12 cellular contexts compared by ENCODE assay signal in the genomic region with DNA sequence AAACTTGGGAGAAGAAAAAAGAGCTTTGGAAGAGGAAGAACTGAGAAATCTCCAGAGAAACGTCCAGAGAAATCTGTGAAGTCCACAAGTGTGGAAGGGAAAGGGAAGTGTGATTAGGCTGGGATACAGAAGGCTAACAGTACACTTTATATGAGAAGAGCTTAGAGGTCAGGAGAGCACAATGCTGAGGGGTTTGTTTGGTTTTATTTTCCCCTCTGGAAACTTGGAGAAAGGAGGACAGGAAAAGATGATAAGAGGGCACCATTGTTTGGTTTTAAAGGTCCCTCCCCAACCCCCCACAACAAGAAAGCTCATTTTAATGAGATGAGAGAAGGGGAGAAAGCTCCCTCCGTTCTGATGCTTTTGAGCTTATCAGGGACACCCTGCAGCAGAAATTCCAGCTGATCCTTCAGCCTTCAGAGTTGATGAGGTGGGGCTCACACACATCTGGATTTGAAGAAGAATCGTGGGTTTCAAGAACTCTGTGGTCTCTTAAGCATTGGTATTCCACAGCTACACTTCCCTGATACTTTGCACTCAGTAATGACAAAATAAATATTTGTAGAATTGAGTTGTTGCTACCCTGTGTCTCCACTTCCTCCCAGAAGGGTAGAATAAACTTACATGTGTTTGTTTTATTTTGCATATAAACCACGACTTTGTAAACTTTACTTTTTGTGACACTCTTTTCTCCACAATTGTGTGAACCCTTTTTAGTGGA. TPM values are rescaled to one million over a fixed set of nuclear protein-coding genes. Genes with fewer than 3 reads are reported as not detected.
A peak's percentile ranks its signal among the peaks of the same experiment; 100 is the strongest.
DNase-seq lines count a peak whose midpoint lies in the region; ATAC-seq, FAIRE-seq and TF ChIP-seq lines count a peak whose summit lies in the region.
"Had no signal": no experiment of that assay in that cellular context is flagged by ENCODE, and none has a peak within 500 bp of the region (broad histone marks: within the 10 kb centered on the region; RNA-seq: fewer than 3 reads in every experiment).

No MANE protein-coding gene starts in this region.

- H3K4me1 ChIP-seq in kidney (ENCODE audit: control insufficient read depth in 1 of 2, insufficient read depth in 1 of 2, low read depth in 1 of 2, low read length in 2 of 2) (peaks cover 0 to 3% of the 10 kb centered on the region in 2 donors), testis (peaks cover 4% of the 10 kb centered on the region)
- H3K4me1 ChIP-seq: parathyroid adenoma had no signal

- H3K36me3 ChIP-seq in kidney (ENCODE audit: control insufficient read depth in 1 of 2, insufficient read depth in 2 of 2, low read length in 2 of 2) (no peaks in the 10 kb centered on the region), testis (ENCODE audit: low read depth, missing control alignments) (no peaks in the 10 kb centered on the region)

- peak overlapping the region; percentile 94 for H3K27ac Mint-ChIP-seq in activated T-cell treated with anti-CD3 and anti-CD28 coated beads, Interleukin-2, amount 50 U/mL, for 24 hours
- H3K27ac Mint-ChIP-seq in activated naive CD8-positive, alpha-beta T cell treated with anti-CD3 and anti-CD28 coated beads, Interleukin-2, amount 10 ng/mL, durations not matched to agents 7 days and 5 days: peak overlapping the region; percentile 88
- no peak overlapping the region for H3K27ac Mint-ChIP-seq in nephron progenitor cell

- H3K9ac ChIP-seq in kidney (ENCODE audit: low read length in 2 of 2): no peak overlapping the region
- H3K9ac ChIP-seq: parathyroid adenoma had no signal

- POLR2A ChIA-PET in activated naive CD8-positive, alpha-beta T cell treated with anti-CD3 and anti-CD28 coated beads, Interleukin-2, amount 10 ng/mL, durations not matched to agents 7 days and 5 days (lab: Charles Lee): interaction anchor here (0.8 to 5.0 kb wide), 6 partner anchors 10 to 226 kb away, joined by 3 to 90 read pairs (median 4); partner anchors contain the start of genes SNX14 and SYNCRIP

- no peak for DNase-seq in activated T-cell treated with anti-CD3 and anti-CD28 coated beads, Interleukin-2, amount 50 U/mL, for 24 hours
- no peak for DNase-seq in activated T-cell treated with anti-CD3 and anti-CD28 coated beads for 4 hours
- no peak for DNase-seq in activated naive CD8-positive, alpha-beta T cell treated with anti-CD3 and anti-CD28 coated beads, Interleukin-2, amount 10 ng/mL, durations not matched to agents 7 days and 5 days
- DNase-seq in kidney: no peak
- no peak for DNase-seq in testis
- DNase-seq in NCI-H1436 (lab: John Stamatoyannopoulos, UW): no peak
- DNase-seq in NCI-H2171 treated with DMSO at 0.1 percent for 48 hours (lab: John Stamatoyannopoulos, UW): no peak
- no peak for DNase-seq in nephron progenitor cell
- DNase-seq: activated CD4-positive, alpha-beta T cell treated with anti-CD3 and anti-CD28 coated beads, Interleukin-2, amount 50 U/mL, for 4 hours; erythroblast; stimulated activated naive CD4-positive, alpha-beta T cell treated with Interleukin-2 at 50 U/mL for 16 hours had no signal

- peaks cover 81% of the 10 kb centered on the region for H3K4me1 Mint-ChIP-seq in activated T-cell treated with anti-CD3 and anti-CD28 coated beads, Interleukin-2, amount 50 U/mL, for 24 hours (ENCODE audit: low read depth)
- H3K4me1 Mint-ChIP-seq in activated naive CD8-positive, alpha-beta T cell treated with anti-CD3 and anti-CD28 coated beads, Interleukin-2, amount 10 ng/mL, durations not matched to agents 7 days and 5 days: peaks cover 55% of the 10 kb centered on the region
- peaks cover 18% of the 10 kb centered on the region for H3K4me1 Mint-ChIP-seq in nephron progenitor cell

- H3K4me3 Mint-ChIP-seq in activated T-cell treated with anti-CD3 and anti-CD28 coated beads, Interleukin-2, amount 50 U/mL, for 24 hours: peak overlapping the region; percentile 90
- peak overlapping the region; percentile 96 for H3K4me3 Mint-ChIP-seq in activated naive CD8-positive, alpha-beta T cell treated with anti-CD3 and anti-CD28 coated beads, Interleukin-2, amount 10 ng/mL, durations not matched to agents 7 days and 5 days
- H3K4me3 Mint-ChIP-seq in nephron progenitor cell: no peak overlapping the region

- H3K27me3 Mint-ChIP-seq in activated T-cell treated with anti-CD3 and anti-CD28 coated beads, Interleukin-2, amount 50 U/mL, for 24 hours: peaks cover 48% of the 10 kb centered on the region
- no peaks in the 10 kb centered on the region for H3K27me3 Mint-ChIP-seq in activated naive CD8-positive, alpha-beta T cell treated with anti-CD3 and anti-CD28 coated beads, Interleukin-2, amount 10 ng/mL, durations not matched to agents 7 days and 5 days
- H3K27me3 Mint-ChIP-seq in nephron progenitor cell (ENCODE audit: low read depth, poor library complexity): peaks cover 88% of the 10 kb centered on the region

- intact Hi-C loops in kidney (cut with DNase I): no loop called here
- intact Hi-C loops in testis (cut with DNase I; ENCODE audit: low total_unique reads): no loop called here

- H3K27ac ChIP-seq in kidney (ENCODE audit: low read depth in 2 of 2, low read length in 2 of 2): no peak overlapping the region
- H3K27ac ChIP-seq in testis: peak overlapping the region; percentile 11 to 94
- H3K27ac ChIP-seq: parathyroid adenoma had no signal

- no peak for TF ChIP-seq POLR2A in testis (IDR thresholded peaks at IDR 0.05)

- no peaks in the 10 kb centered on the region for H3K27me3 ChIP-seq in testis

- no peak for TF ChIP-seq CTCF in kidney (IDR thresholded peaks at IDR 0.05; ENCODE audit: borderline replicate concordance, extremely low read depth, insufficient read depth)
- TF ChIP-seq CTCF in testis (IDR thresholded peaks at IDR 0.05): no peak
- TF ChIP-seq CTCF in nephron progenitor cell (IDR thresholded peaks at IDR 0.05): no peak

- peak overlapping the region; percentile 78 to 81 for H3K4me3 ChIP-seq in kidney (ENCODE audit: low read length in 2 of 2)
- H3K4me3 ChIP-seq in testis: no peak overlapping the region

- 32 to 34% methylated on average over 4 of the region's 4 CpGs for WGBS in testis, 2 donors

- FAIRE-seq in kidney (lab: Jason Lieb, UNC): no peak

- H3K9me3 ChIP-seq in kidney (ENCODE audit: control insufficient read depth in 1 of 2, low read length in 2 of 2) (no peaks in the 10 kb centered on the region), testis (no peaks in the 10 kb centered on the region)

- ATAC-seq in activated naive CD8-positive, alpha-beta T cell treated with anti-CD3 and anti-CD28 coated beads, Interleukin-2, amount 10 ng/mL, durations not matched to agents 7 days and 5 days (ENCODE audit: low read depth): no peak

- peaks cover 19% of the 10 kb centered on the region for H3K36me3 Mint-ChIP-seq in activated T-cell treated with anti-CD3 and anti-CD28 coated beads, Interleukin-2, amount 50 U/mL, for 24 hours (ENCODE audit: low read depth)
- H3K36me3 Mint-ChIP-seq in activated naive CD8-positive, alpha-beta T cell treated with anti-CD3 and anti-CD28 coated beads, Interleukin-2, amount 10 ng/mL, durations not matched to agents 7 days and 5 days: peaks cover 3% of the 10 kb centered on the region
- no peaks in the 10 kb centered on the region for H3K36me3 Mint-ChIP-seq in nephron progenitor cell (ENCODE audit: low read depth)

- H3K9me3 Mint-ChIP-seq in activated T-cell treated with anti-CD3 and anti-CD28 coated beads, Interleukin-2, amount 50 U/mL, for 24 hours: no peaks in the 10 kb centered on the region
- H3K9me3 Mint-ChIP-seq in activated naive CD8-positive, alpha-beta T cell treated with anti-CD3 and anti-CD28 coated beads, Interleukin-2, amount 10 ng/mL, durations not matched to agents 7 days and 5 days: no peaks in the 10 kb centered on the region
- H3K9me3 Mint-ChIP-seq in nephron progenitor cell: no peaks in the 10 kb centered on the region

RNA-seq across cellular contexts. Expression of gene NT5E, which starts 1.9 kb away (rescaled TPM):
- 10 to 100 TPM; 26.8 to 30.7 TPM for total RNA-seq in activated naive CD8-positive, alpha-beta T cell treated with anti-CD3 and anti-CD28 coated beads, Interleukin-2, amount 10 ng/mL, durations not matched to agents 7 days and 5 days
- 41.0 TPM for total RNA-seq in kidney
- polyA plus RNA-seq in kidney (ENCODE audit: insufficient read depth, low read depth, low replicate concordance): 13.1 TPM
- 10 to 100 TPM; 32.4 to 33.8 TPM for total RNA-seq in testis
- 32.3 TPM for polyA plus RNA-seq in testis (ENCODE audit: insufficient read depth, low read depth, low replicate concordance)

Comparison
In these comparisons a context has a peak if more than half of its experiments do, and no peak if none do; other contexts are left out.
1. H3K27ac ChIP-seq: peak in testis (2 of 2); none in kidney (0 of 2).
2. H3K4me3 ChIP-seq: peak in kidney (2 of 2); none in testis (0 of 2).